Comparison of ENCODE assay signal across 1 cellular context in the genomic region with DNA sequence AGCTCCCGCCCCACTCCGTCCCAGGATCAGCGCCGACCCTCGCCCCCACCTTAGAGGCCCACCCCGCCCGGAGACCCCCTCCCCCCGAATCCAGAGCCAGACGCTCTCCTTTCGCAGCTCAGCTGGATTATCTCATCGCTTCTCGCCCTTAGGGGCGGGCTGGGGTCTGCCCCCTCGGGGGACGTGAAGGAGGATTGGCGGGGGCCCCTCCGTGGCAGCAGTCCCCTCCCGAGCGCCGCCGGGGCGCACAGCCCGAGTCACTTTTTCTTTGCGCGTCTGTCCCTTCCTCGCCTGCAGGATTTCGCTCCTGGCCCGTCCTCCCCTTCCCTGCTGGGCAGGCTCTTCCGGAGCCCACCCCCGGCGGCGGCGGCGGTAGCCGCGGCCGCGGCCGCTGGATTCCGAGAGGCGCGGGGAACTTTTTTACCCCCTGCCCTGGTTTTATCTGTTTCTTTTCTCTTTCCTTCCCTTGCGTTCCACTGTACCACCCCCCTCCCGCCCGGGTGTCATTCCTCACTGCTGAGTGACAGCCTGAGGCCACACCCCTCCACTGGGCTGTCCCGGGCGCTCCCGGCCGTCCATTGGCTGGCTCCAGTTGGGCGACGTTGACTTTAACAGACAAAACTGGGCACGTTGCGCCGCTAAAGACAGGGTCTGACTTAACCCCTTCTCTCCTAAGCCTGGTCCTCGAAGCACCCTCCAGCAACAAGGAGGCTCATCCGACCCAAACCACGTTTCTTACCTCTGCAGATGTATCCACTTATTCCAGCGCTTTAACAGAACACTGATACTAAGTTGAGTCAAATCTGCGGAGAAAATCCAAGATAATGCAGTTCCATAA.
A peak's percentile ranks its signal among the peaks of the same experiment; 100 is the strongest.
TF ChIP-seq lines count a peak whose summit lies in the region.

No MANE protein-coding gene starts in this region.

TF ChIP-seq in K562, 482 proteins besides CTCF, POLR2A, EP300 and RAD21 (continued from another document and continues in another):
- TF ChIP-seq PHB2 (IDR thresholded peaks at IDR 0.05; ENCODE audit: low read depth): no peak
- 0 out of 2 replicates have a peak, but pooled peaks have one; percentile 48 for TF ChIP-seq KDM2B (CRISPR knock-in tag; IDR thresholded peaks at IDR 0.05)
- no peak for TF ChIP-seq ZNF586 (CRISPR knock-in tag; conservative IDR thresholded peaks at IDR 0.05)
- TF ChIP-seq, protein P1, sequence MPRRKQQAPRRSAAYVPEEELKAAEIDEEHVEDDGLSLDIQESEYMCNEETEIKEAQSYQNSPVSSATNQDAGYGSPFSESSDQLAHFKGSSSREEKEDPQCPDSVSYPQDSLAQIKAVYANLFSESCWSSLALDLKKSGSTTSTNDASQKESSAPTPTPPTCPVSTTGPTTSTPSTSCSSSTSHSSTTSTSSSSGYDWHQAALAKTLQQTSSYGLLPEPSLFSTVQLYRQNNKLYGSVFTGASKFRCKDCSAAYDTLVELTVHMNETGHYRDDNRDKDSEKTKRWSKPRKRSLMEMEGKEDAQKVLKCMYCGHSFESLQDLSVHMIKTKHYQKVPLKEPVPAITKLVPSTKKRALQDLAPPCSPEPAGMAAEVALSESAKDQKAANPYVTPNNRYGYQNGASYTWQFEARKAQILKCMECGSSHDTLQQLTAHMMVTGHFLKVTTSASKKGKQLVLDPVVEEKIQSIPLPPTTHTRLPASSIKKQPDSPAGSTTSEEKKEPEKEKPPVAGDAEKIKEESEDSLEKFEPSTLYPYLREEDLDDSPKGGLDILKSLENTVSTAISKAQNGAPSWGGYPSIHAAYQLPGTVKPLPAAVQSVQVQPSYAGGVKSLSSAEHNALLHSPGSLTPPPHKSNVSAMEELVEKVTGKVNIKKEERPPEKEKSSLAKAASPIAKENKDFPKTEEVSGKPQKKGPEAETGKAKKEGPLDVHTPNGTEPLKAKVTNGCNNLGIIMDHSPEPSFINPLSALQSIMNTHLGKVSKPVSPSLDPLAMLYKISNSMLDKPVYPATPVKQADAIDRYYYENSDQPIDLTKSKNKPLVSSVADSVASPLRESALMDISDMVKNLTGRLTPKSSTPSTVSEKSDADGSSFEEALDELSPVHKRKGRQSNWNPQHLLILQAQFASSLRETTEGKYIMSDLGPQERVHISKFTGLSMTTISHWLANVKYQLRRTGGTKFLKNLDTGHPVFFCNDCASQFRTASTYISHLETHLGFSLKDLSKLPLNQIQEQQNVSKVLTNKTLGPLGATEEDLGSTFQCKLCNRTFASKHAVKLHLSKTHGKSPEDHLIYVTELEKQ (CRISPR knock-in tag; IDR thresholded peaks at IDR 0.05): no peak
- TF ChIP-seq ESRRA (IDR thresholded peaks at IDR 0.05; ENCODE audit: borderline replicate concordance, low read depth): no peak
- no peak for TF ChIP-seq BRD9 (IDR thresholded peaks at IDR 0.05; ENCODE audit: low read depth, partially characterized antibody)
- TF ChIP-seq, protein P2, sequence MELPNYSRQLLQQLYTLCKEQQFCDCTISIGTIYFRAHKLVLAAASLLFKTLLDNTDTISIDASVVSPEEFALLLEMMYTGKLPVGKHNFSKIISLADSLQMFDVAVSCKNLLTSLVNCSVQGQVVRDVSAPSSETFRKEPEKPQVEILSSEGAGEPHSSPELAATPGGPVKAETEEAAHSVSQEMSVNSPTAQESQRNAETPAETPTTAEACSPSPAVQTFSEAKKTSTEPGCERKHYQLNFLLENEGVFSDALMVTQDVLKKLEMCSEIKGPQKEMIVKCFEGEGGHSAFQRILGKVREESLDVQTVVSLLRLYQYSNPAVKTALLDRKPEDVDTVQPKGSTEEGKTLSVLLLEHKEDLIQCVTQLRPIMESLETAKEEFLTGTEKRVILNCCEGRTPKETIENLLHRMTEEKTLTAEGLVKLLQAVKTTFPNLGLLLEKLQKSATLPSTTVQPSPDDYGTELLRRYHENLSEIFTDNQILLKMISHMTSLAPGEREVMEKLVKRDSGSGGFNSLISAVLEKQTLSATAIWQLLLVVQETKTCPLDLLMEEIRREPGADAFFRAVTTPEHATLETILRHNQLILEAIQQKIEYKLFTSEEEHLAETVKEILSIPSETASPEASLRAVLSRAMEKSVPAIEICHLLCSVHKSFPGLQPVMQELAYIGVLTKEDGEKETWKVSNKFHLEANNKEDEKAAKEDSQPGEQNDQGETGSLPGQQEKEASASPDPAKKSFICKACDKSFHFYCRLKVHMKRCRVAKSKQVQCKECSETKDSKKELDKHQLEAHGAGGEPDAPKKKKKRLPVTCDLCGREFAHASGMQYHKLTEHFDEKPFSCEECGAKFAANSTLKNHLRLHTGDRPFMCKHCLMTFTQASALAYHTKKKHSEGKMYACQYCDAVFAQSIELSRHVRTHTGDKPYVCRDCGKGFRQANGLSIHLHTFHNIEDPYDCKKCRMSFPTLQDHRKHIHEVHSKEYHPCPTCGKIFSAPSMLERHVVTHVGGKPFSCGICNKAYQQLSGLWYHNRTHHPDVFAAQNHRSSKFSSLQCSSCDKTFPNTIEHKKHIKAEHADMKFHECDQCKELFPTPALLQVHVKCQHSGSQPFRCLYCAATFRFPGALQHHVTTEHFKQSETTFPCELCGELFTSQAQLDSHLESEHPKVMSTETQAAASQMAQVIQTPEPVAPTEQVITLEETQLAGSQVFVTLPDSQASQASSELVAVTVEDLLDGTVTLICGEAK (IDR thresholded peaks at IDR 0.05): peak; percentile 34; the same call in 1 of the 2 replicates
- TF ChIP-seq, protein P2 (CRISPR knock-in tag; IDR thresholded peaks at IDR 0.05): no peak
- TF ChIP-seq, protein P3, sequence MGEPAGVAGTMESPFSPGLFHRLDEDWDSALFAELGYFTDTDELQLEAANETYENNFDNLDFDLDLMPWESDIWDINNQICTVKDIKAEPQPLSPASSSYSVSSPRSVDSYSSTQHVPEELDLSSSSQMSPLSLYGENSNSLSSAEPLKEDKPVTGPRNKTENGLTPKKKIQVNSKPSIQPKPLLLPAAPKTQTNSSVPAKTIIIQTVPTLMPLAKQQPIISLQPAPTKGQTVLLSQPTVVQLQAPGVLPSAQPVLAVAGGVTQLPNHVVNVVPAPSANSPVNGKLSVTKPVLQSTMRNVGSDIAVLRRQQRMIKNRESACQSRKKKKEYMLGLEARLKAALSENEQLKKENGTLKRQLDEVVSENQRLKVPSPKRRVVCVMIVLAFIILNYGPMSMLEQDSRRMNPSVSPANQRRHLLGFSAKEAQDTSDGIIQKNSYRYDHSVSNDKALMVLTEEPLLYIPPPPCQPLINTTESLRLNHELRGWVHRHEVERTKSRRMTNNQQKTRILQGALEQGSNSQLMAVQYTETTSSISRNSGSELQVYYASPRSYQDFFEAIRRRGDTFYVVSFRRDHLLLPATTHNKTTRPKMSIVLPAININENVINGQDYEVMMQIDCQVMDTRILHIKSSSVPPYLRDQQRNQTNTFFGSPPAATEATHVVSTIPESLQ (CRISPR knock-in tag; IDR thresholded peaks at IDR 0.05): peak; percentile 62; the same call in 1 of the 2 replicates
- TF ChIP-seq SPI1 (IDR thresholded peaks at IDR 0.05; ENCODE audit: borderline replicate concordance, low read depth, low read length): no peak
- no peak for TF ChIP-seq ZBTB8A (IDR thresholded peaks at IDR 0.05; ENCODE audit: partially characterized antibody)
- peak; percentile 100 for TF ChIP-seq L3MBTL2 (IDR thresholded peaks at IDR 0.05)
- TF ChIP-seq CREB1 (IDR thresholded peaks at IDR 0.05): no peak
- no peak for TF ChIP-seq CREB1 (CRISPR knock-in tag; IDR thresholded peaks at IDR 0.05)
- no peak for TF ChIP-seq YBX1 (IDR thresholded peaks at IDR 0.05)
- TF ChIP-seq TAF1 (IDR thresholded peaks at IDR 0.05; ENCODE audit: control insufficient read depth, extremely low read depth, insufficient read depth, low read length, severe bottlenecking): no peak
- TF ChIP-seq MYBL2 (IDR thresholded peaks at IDR 0.05; ENCODE audit: low read depth): peak; percentile 85
- TF ChIP-seq MYBL2 (CRISPR knock-in tag; IDR thresholded peaks at IDR 0.05; ENCODE audit: borderline replicate concordance): no peak
- TF ChIP-seq CBFA2T3 (IDR thresholded peaks at IDR 0.05): no peak
- peak in 1 of 2 experiments; percentile 41; a peak in 2 of 4 replicates for TF ChIP-seq HDAC1 (IDR thresholded peaks at IDR 0.05)
- no peak for TF ChIP-seq ZFPM2 (CRISPR knock-in tag; IDR thresholded peaks at IDR 0.05)
- TF ChIP-seq ZFP30 (CRISPR knock-in tag; IDR thresholded peaks at IDR 0.05; ENCODE audit: borderline replicate concordance): no peak
- no peak for TF ChIP-seq NR4A1 (CRISPR knock-in tag; IDR thresholded peaks at IDR 0.05)
- TF ChIP-seq NR4A1 (tag; IDR thresholded peaks at IDR 0.05): 0 out of 2 replicates have a peak, but pooled peaks have one; percentile 39
- no peak for TF ChIP-seq U2AF1 (optimal IDR thresholded peaks at IDR 0.05; ENCODE audit: low read depth, low read length)
- TF ChIP-seq, protein P4, sequence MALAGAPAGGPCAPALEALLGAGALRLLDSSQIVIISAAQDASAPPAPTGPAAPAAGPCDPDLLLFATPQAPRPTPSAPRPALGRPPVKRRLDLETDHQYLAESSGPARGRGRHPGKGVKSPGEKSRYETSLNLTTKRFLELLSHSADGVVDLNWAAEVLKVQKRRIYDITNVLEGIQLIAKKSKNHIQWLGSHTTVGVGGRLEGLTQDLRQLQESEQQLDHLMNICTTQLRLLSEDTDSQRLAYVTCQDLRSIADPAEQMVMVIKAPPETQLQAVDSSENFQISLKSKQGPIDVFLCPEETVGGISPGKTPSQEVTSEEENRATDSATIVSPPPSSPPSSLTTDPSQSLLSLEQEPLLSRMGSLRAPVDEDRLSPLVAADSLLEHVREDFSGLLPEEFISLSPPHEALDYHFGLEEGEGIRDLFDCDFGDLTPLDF (CRISPR knock-in tag; IDR thresholded peaks at IDR 0.05): no peak
- TF ChIP-seq, protein P5, sequence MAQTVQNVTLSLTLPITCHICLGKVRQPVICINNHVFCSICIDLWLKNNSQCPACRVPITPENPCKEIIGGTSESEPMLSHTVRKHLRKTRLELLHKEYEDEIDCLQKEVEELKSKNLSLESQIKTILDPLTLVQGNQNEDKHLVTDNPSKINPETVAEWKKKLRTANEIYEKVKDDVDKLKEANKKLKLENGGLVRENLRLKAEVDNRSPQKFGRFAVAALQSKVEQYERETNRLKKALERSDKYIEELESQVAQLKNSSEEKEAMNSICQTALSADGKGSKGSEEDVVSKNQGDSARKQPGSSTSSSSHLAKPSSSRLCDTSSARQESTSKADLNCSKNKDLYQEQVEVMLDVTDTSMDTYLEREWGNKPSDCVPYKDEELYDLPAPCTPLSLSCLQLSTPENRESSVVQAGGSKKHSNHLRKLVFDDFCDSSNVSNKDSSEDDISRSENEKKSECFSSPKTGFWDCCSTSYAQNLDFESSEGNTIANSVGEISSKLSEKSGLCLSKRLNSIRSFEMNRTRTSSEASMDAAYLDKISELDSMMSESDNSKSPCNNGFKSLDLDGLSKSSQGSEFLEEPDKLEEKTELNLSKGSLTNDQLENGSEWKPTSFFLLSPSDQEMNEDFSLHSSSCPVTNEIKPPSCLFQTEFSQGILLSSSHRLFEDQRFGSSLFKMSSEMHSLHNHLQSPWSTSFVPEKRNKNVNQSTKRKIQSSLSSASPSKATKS (CRISPR knock-in tag; IDR thresholded peaks at IDR 0.05): no peak
- TF ChIP-seq ETS2 (tag; IDR thresholded peaks at IDR 0.05; ENCODE audit: borderline replicate concordance, poor library complexity, severe bottlenecking): no peak
- no peak for TF ChIP-seq ZNF589 (CRISPR knock-in tag; IDR thresholded peaks at IDR 0.05; ENCODE audit: low read depth)
- no peak for TF ChIP-seq SNRNP70 (optimal IDR thresholded peaks at IDR 0.05; ENCODE audit: low read depth, low read length)
- TF ChIP-seq HNRNPLL (IDR thresholded peaks at IDR 0.05; ENCODE audit: low read depth, low read length, poor library complexity, severe bottlenecking): peak; percentile 49
- no peak for TF ChIP-seq RUNX1 (IDR thresholded peaks at IDR 0.05; ENCODE audit: low read depth)
- no peak for TF ChIP-seq MED1 (CRISPR knock-in tag; IDR thresholded peaks at IDR 0.05; ENCODE audit: borderline replicate concordance)
- TF ChIP-seq, protein P6, sequence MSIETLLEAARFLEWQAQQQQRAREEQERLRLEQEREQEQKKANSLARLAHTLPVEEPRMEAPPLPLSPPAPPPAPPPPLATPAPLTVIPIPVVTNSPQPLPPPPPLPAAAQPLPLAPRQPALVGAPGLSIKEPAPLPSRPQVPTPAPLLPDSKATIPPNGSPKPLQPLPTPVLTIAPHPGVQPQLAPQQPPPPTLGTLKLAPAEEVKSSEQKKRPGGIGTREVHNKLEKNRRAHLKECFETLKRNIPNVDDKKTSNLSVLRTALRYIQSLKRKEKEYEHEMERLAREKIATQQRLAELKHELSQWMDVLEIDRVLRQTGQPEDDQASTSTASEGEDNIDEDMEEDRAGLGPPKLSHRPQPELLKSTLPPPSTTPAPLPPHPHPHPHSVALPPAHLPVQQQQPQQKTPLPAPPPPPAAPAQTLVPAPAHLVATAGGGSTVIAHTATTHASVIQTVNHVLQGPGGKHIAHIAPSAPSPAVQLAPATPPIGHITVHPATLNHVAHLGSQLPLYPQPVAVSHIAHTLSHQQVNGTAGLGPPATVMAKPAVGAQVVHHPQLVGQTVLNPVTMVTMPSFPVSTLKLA (conservative IDR thresholded peaks at IDR 0.05): peak; percentile 41 to 58; a peak in 1 of 4 replicates
- TF ChIP-seq EP400 (IDR thresholded peaks at IDR 0.05): 0 out of 2 replicates have a peak, but pooled peaks have one; percentile 40
